8 cellular contexts compared by ENCODE assay signal in genomic region chr1:20521960-20522861, GRCh38. TPM values are rescaled to one million over a fixed set of nuclear protein-coding genes. Genes with fewer than 3 reads are reported as not detected.
DNase-seq lines count a peak whose midpoint lies in the region; ATAC-seq and TF ChIP-seq lines count a peak whose summit lies in the region.

No MANE protein-coding gene starts in this region.

- H3K36me3 Mint-ChIP-seq in Calu3 (ENCODE audit: insufficient read depth, unreplicated experiment), result peaks cover 7% of the 10 kb centered on the region
- H3K36me3 Mint-ChIP-seq in natural killer cell treated with Interleukin-12 subunit alpha and Interleukin-12 subunit beta and Interleukin-15 and Interleukin-18, amount 100 ng/mL, for 72 hours, result no peaks in the 10 kb centered on the region

- H3K4me1 ChIP-seq in fibroblast of lung (ENCODE audit: control insufficient read depth, extremely low read depth, insufficient read depth, low read length), result no peaks in the 10 kb centered on the region

- peak overlapping the region; percentile 60 for H2AFZ ChIP-seq in fibroblast of lung (ENCODE audit: low read length)

- TF ChIP-seq EP300 in Ishikawa (IDR thresholded peaks at IDR 0.05; ENCODE audit: borderline replicate concordance), result no peak

- H3K27ac Mint-ChIP-seq in Calu3 (ENCODE audit: unreplicated experiment), result no peak overlapping the region
- H3K27ac Mint-ChIP-seq in natural killer cell treated with Interleukin-12 subunit alpha and Interleukin-12 subunit beta and Interleukin-15 and Interleukin-18, amount 100 ng/mL, for 72 hours, result no peak overlapping the region

- no peak overlapping the region for H3K4me3 Mint-ChIP-seq in Calu3 (ENCODE audit: low read depth, unreplicated experiment)
- H3K4me3 Mint-ChIP-seq in natural killer cell treated with Interleukin-12 subunit alpha and Interleukin-12 subunit beta and Interleukin-15 and Interleukin-18, amount 100 ng/mL, for 72 hours, result no peak overlapping the region

- no TSS peak for BruUV-seq in Calu3 (replicated peaks; lab: Mats Ljungman, UMichigan)

- peaks cover 8% of the 10 kb centered on the region for H3K27me3 Mint-ChIP-seq in Calu3 (ENCODE audit: unreplicated experiment)
- peaks cover 8 to 24% of the 10 kb centered on the region in 2 donors for H3K27me3 Mint-ChIP-seq in natural killer cell treated with Interleukin-12 subunit alpha and Interleukin-12 subunit beta and Interleukin-15 and Interleukin-18, amount 100 ng/mL, for 72 hours

- no peaks in the 10 kb centered on the region for H3K9me3 Mint-ChIP-seq in Calu3 (ENCODE audit: low read depth, unreplicated experiment)
- no peaks in the 10 kb centered on the region for H3K9me3 Mint-ChIP-seq in natural killer cell treated with Interleukin-12 subunit alpha and Interleukin-12 subunit beta and Interleukin-15 and Interleukin-18, amount 100 ng/mL, for 72 hours

- H3K4me1 Mint-ChIP-seq in Calu3 (ENCODE audit: low read depth, unreplicated experiment), result no peaks in the 10 kb centered on the region
- no peaks in the 10 kb centered on the region for H3K4me1 Mint-ChIP-seq in natural killer cell treated with Interleukin-12 subunit alpha and Interleukin-12 subunit beta and Interleukin-15 and Interleukin-18, amount 100 ng/mL, for 72 hours (ENCODE audit: low read depth in 2 of 2)

- DNase-seq in Calu3, result peak; percentile 76
- DNase-seq in OCI-M1 (lab: John Stamatoyannopoulos, UW), result peak; percentile 89
- DNase-seq in activated T-cell treated with anti-CD3 and anti-CD28 coated beads, Interleukin-2, amount 50 U/mL, for 1 hour, result peak; percentile 59
- DNase-seq in fibroblast of lung (ENCODE audit: low read depth in 2 of 2), result peak; percentile 50 to 81
- peak; percentile 73 for DNase-seq in natural killer cell treated with Interleukin-12 subunit alpha and Interleukin-12 subunit beta and Interleukin-15 and Interleukin-18, amount 100 ng/mL, for 72 hours (ENCODE audit: low spot score)
- DNase-seq in stimulated activated naive CD4-positive, alpha-beta T cell (lab: John Stamatoyannopoulos, UW), result peak; percentile 21 to 64 (median 45)

- no peak overlapping the region for H3K27ac ChIP-seq in fibroblast of lung (ENCODE audit: insufficient read depth, low read length)

- TF ChIP-seq CTCF in Calu3 (IDR thresholded peaks at IDR 0.05; ENCODE audit: unreplicated experiment) (peak; percentile 65), fibroblast of lung (conservative IDR thresholded peaks at IDR 0.05 in 1 of 2, IDR thresholded peaks at IDR 0.05 in 1 of 2; ENCODE audit: low read depth in 1 of 2, low read length in 2 of 2) (peak; percentile 97 to 98)

- intact Hi-C loops in Calu3 (cut with micrococcal nuclease; ENCODE audit: unreplicated experiment), result loop anchor here (1.0 kb wide), 2 partner anchors 112 to 118 kb away; no protein-coding TSS in a partner anchor

- CTCF ChIA-PET in Calu3 (lab: Charles Lee), result no interaction called here

- peaks cover 4% of the 10 kb centered on the region for H3K27me3 ChIP-seq in fibroblast of lung (ENCODE audit: control insufficient read depth, insufficient read depth, low read length)

- H3K4me3 ChIP-seq in fibroblast of lung (replicated peaks in 1 of 4; ENCODE audit: control extremely low read depth in 1 of 4, insufficient read depth in 1 of 4, low read depth in 3 of 4, low read length in 4 of 4), result no peak overlapping the region

- H3K9me3 ChIP-seq in fibroblast of lung (ENCODE audit: control insufficient read depth, insufficient read depth, low read depth, low read length), result no peaks in the 10 kb centered on the region

- no peak overlapping the region for H3K9ac ChIP-seq in fibroblast of lung (ENCODE audit: insufficient read depth, low read length)

- TF ChIP-seq RAD21 in Ishikawa (IDR thresholded peaks at IDR 0.05; ENCODE audit: low read depth), result peak; percentile 97

- H3K36me3 ChIP-seq in fibroblast of lung (ENCODE audit: control insufficient read depth, insufficient read depth, low read length), result no peaks in the 10 kb centered on the region

- no peaks in the 10 kb centered on the region for H4K20me1 ChIP-seq in fibroblast of lung (ENCODE audit: control insufficient read depth, extremely low read depth, insufficient read depth, low read length)

- no peaks in the 10 kb centered on the region for H3K79me2 ChIP-seq in fibroblast of lung (ENCODE audit: control insufficient read depth, insufficient read depth, low read length)

- peak overlapping the region; percentile 27 for H3K4me2 ChIP-seq in fibroblast of lung (ENCODE audit: extremely low read depth, insufficient read depth, low read length)

- ATAC-seq in natural killer cell treated with Interleukin-12 subunit alpha and Interleukin-12 subunit beta and Interleukin-15 and Interleukin-18, amount 100 ng/mL, for 72 hours, result peak in 1 of 2 donors; percentile 41
- no peak for ATAC-seq in HG03196 (IDR thresholded peaks at IDR 0.05; ENCODE audit: unreplicated experiment)

TF ChIP-seq in Ishikawa, 13 proteins besides CTCF, POLR2A, EP300 and RAD21:
- TF ChIP-seq MAX (IDR thresholded peaks at IDR 0.05) (no peak), YY1 (IDR thresholded peaks at IDR 0.05; ENCODE audit: low read depth) (no peak), TEAD4 (IDR thresholded peaks at IDR 0.05) (no peak), CEBPB (IDR thresholded peaks at IDR 0.05) (no peak), TCF12 (IDR thresholded peaks at IDR 0.05; ENCODE audit: low read depth) (no peak), CREB1 (IDR thresholded peaks at IDR 0.05; ENCODE audit: low read depth) (no peak), TAF1 (IDR thresholded peaks at IDR 0.05; ENCODE audit: low read depth) (no peak), NFIC (IDR thresholded peaks at IDR 0.05) (no peak), USF1 (IDR thresholded peaks at IDR 0.05) (no peak), EGR1 (IDR thresholded peaks at IDR 0.05) (no peak), ZBTB7A (IDR thresholded peaks at IDR 0.05; ENCODE audit: low read depth) (no peak), FOXM1 (IDR thresholded peaks at IDR 0.05; ENCODE audit: borderline replicate concordance, low read depth) (no peak), REST (IDR thresholded peaks at IDR 0.05; ENCODE audit: low read depth) (no peak)

RNA-seq across cellular contexts. Expression of gene MUL1, which starts 14.3 kb away (rescaled TPM):
- total RNA-seq in Calu3 (2022) (21.9 and 24.3 TPM in 2 replicates), fibroblast of lung (21.8 and 26.9 TPM in 2 replicates)
- 25.7 and 31.9 TPM in 2 replicates for polyA plus RNA-seq in fibroblast of lung
- polyA plus RNA-seq in fibroblast of lung (2012), result 25.5 and 34.3 TPM in 2 replicates
- polyA minus RNA-seq in fibroblast of lung (ENCODE audit: low replicate concordance), result 45.2 and 78.8 TPM in 2 replicates
- total RNA-seq in natural killer cell treated with Interleukin-12 subunit alpha and Interleukin-12 subunit beta and Interleukin-15 and Interleukin-18, amount 100 ng/mL, for 72 hours, result 10 to 100 TPM; 23.3 to 30.6 TPM

RNA-seq across cellular contexts. Expression of gene FAM43B, which starts 30.2 kb away (rescaled TPM):
- total RNA-seq in Calu3 (2022) (not detected in 2 replicates), fibroblast of lung (under 0.01 TPM in 1 of 2 replicates, not detected in the other)
- 0.02 TPM in 1 of 2 replicates, not detected in the other for polyA plus RNA-seq in fibroblast of lung
- polyA plus RNA-seq in fibroblast of lung (2012), result not detected in 2 replicates
- polyA minus RNA-seq in fibroblast of lung (ENCODE audit: low replicate concordance), result not detected in 2 replicates
- total RNA-seq in natural killer cell treated with Interleukin-12 subunit alpha and Interleukin-12 subunit beta and Interleukin-15 and Interleukin-18, amount 100 ng/mL, for 72 hours, result not detected

RNA-seq across cellular contexts. Expression of gene CAMK2N1, which starts 36.2 kb away (rescaled TPM):
- total RNA-seq in Calu3 (2022), result 56.0 and 66.0 TPM in 2 replicates
- total RNA-seq in fibroblast of lung, result 44.2 and 79.9 TPM in 2 replicates
- polyA plus RNA-seq in fibroblast of lung, result 94.9 and 156 TPM in 2 replicates
- 142 and 220 TPM in 2 replicates for polyA plus RNA-seq in fibroblast of lung (2012)
- 38.9 and 62.1 TPM in 2 replicates for polyA minus RNA-seq in fibroblast of lung (ENCODE audit: low replicate concordance)
- 1 to 10 TPM; 1.1 to 2.1 TPM for total RNA-seq in natural killer cell treated with Interleukin-12 subunit alpha and Interleukin-12 subunit beta and Interleukin-15 and Interleukin-18, amount 100 ng/mL, for 72 hours

Comparison
In these comparisons a context has a peak if more than half of its experiments do, and no peak if none do; other contexts are left out.
1. RNA of gene CAMK2N1, which starts 36.2 kb away (total RNA-seq): 44.2 to 79.9 TPM in fibroblast of lung and 56.0 to 66.0 TPM in Calu3; 1.1 to 2.1 TPM in natural killer cell treated with Interleukin-12 subunit alpha and Interleukin-12 subunit beta and Interleukin-15 and Interleukin-18, amount 100 ng/mL, for 72 hours; every median in the first group is over 10 times any median in the second.
2. Peak in every context shown above with its lines, with median percentiles within 50 percentile points of each other: DNase-seq.